21 cellular contexts compared by ENCODE assay signal in the genomic region with DNA sequence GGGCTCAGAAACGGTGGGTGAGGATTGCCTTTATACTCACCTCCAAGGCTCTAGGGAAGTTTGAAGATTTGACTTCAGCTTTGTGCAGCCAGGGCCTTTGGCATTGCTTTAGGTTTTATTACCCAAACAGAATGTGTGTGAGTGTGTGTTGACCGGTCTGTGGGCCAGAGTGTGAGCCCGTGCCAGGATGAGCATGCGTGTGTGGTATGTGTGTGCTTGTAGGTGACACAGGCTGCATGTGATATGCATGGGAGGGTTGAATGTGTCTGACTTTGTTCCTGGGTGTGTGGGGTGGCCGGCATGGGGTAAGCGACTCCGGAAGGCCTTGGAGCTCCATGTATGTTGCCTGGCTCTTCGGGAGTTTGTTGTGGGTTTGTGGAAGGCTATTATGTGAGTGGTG.
DNase-seq lines count a peak whose midpoint lies in the region; FAIRE-seq and TF ChIP-seq lines count a peak whose summit lies in the region.
"Had no signal": no experiment of that assay in that cellular context is flagged by ENCODE, and none has a peak within 500 bp of the region (broad histone marks: within the 10 kb centered on the region; RNA-seq: fewer than 3 reads in every experiment).

No MANE protein-coding gene starts in this region.

- H2BK12ac ChIP-seq in H1 (ENCODE audit: low read depth, low read length): no peak overlapping the region

- H4K5ac ChIP-seq in H1 (ENCODE audit: insufficient read length, low read depth, low read length): no peak overlapping the region

- no peak overlapping the region for H3K18ac ChIP-seq in H1 (ENCODE audit: extremely low read depth, low read length)

- no peak overlapping the region for H3K9ac ChIP-seq in H1 (replicated peaks in 1 of 4; ENCODE audit: extremely low read depth in 1 of 4, low read depth in 3 of 4, low read length in 3 of 4)

- no peak overlapping the region for H3K4me3 ChIP-seq in H1 (ENCODE audit: extremely low read depth in 1 of 4, insufficient read depth in 2 of 4, low read depth in 3 of 4, low read length in 4 of 4)
- H3K4me3 ChIP-seq: K562, MG63, Peyer's patch, SJCRH30 had no signal

- no peak for TF ChIP-seq RAD21 in H1 (IDR thresholded peaks at IDR 0.05 in 1 of 2, conservative IDR thresholded peaks at IDR 0.05 in 1 of 2; ENCODE audit: low read depth in 2 of 2, low read length in 2 of 2)

- no peak for FAIRE-seq in H1 (lab: Jason Lieb, UNC)
- FAIRE-seq: H54, HepG2 had no signal

- H2AFZ ChIP-seq in H1 (ENCODE audit: low read length): no peak overlapping the region

- H3K23me2 ChIP-seq in H1 (ENCODE audit: low read depth, low read length): peaks cover under 1% of the 10 kb centered on the region; the same call in 1 of the 2 replicates

- no peak overlapping the region for H3K56ac ChIP-seq in H1 (replicated peaks; ENCODE audit: insufficient read length, low read depth, low read length)

- CTCF ChIA-PET in H1 (lab: Charles Lee; ENCODE audit: partially characterized antibody): interaction anchor here (0.9 to 2.0 kb wide), 7 partner anchors 10 to 149 kb away, joined by 3 to 12 read pairs (median 4); no protein-coding TSS in a partner anchor

- H3K4ac ChIP-seq in H1 (replicated peaks; ENCODE audit: insufficient read length, low read depth, low read length): no peak overlapping the region

- no peaks in the 10 kb centered on the region for H3K36me3 ChIP-seq in H1 (ENCODE audit: control insufficient read depth in 2 of 4, insufficient read depth in 4 of 4, low read length in 3 of 4)
- H3K36me3 ChIP-seq: MG63, Peyer's patch, SJCRH30 had no signal

- no peak for TF ChIP-seq CTCF in H1 (IDR thresholded peaks at IDR 0.05; ENCODE audit: control extremely low read depth in 1 of 3, insufficient read depth in 1 of 3, low read depth in 1 of 3, low read length in 3 of 3)

- peaks cover 9 to 14% (median 12%) of the 10 kb centered on the region in 4 experiments for H3K27me3 ChIP-seq in H1 (replicated peaks in 1 of 4; ENCODE audit: control insufficient read depth in 3 of 4, extremely low read depth in 1 of 4, insufficient read depth in 3 of 4, low read length in 3 of 4)
- H3K27me3 ChIP-seq: MG63, SJCRH30 had no signal

- no peak overlapping the region for H4K8ac ChIP-seq in H1 (ENCODE audit: extremely low read depth, insufficient read depth, low read length)

- no peak for TF ChIP-seq EP300 in H1 (IDR thresholded peaks at IDR 0.05; ENCODE audit: borderline replicate concordance in 1 of 2, low read depth in 2 of 2, low read length in 2 of 2)

- H3K27ac ChIP-seq in H1 (ENCODE audit: low read depth, low read length): no peak overlapping the region
- H3K27ac ChIP-seq: C4-2B, Peyer's patch, SJCRH30 had no signal

- H3K23ac ChIP-seq in H1 (ENCODE audit: insufficient read length): no peak overlapping the region

- no peaks in the 10 kb centered on the region for H4K20me1 ChIP-seq in H1 (replicated peaks in 1 of 2; ENCODE audit: control insufficient read depth in 1 of 2, insufficient read depth in 2 of 2, low read length in 2 of 2)

- H3K79me1 ChIP-seq in H1 (ENCODE audit: low read depth, low read length): no peaks in the 10 kb centered on the region

- 0 out of 2 replicates have a peak overlapping the region, but pooled peaks have one; percentile 80 for H2BK20ac ChIP-seq in H1 (ENCODE audit: low read length)

- H4K91ac ChIP-seq in H1 (replicated peaks; ENCODE audit: insufficient read length, low read length): no peak overlapping the region

- H2AK5ac ChIP-seq in H1 (ENCODE audit: low read depth, low read length): 0 out of 2 replicates have a peak overlapping the region, but pooled peaks have one; percentile 53

- H3K79me2 ChIP-seq in H1 (ENCODE audit: control insufficient read depth in 1 of 2, insufficient read depth in 2 of 2, low read length in 2 of 2): no peaks in the 10 kb centered on the region

- H3K9me3 ChIP-seq in H1 (ENCODE audit: insufficient read depth in 2 of 2, low read depth in 1 of 2, low read length in 1 of 2): peaks cover 11 to 16% of the 10 kb centered on the region in 2 experiments

- peaks cover 0 to 3% (median 0%) of the 10 kb centered on the region in 4 experiments; a peak in 1 of 7 replicates for H3K4me1 ChIP-seq in H1 (replicated peaks in 1 of 4; ENCODE audit: control insufficient read depth in 3 of 4, insufficient read depth in 4 of 4, low read length in 3 of 4)
- H3K4me1 ChIP-seq: Peyer's patch had no signal

- H2BK5ac ChIP-seq in H1 (ENCODE audit: low read depth, low read length): no peak overlapping the region

- H2BK120ac ChIP-seq in H1 (replicated peaks; ENCODE audit: low read depth, low read length): no peak overlapping the region

- WGBS in H1 (ENCODE audit: extremely low coverage in 1 of 2, insufficient coverage in 1 of 2, insufficient read length in 1 of 2, insufficient replicate concordance in 2 of 2, low coverage in 1 of 2, low lambda C conversion rate in 2 of 2, missing lambda C conversion rate in 1 of 2), 2 experiments: 87% methylated on average over 8 of the region's 8 CpGs; no CpG with 5 or more reads in 1 of the 2 experiments

- no peak overlapping the region for H2BK15ac ChIP-seq in H1 (ENCODE audit: low read length)

- H3K4me2 ChIP-seq in H1 (ENCODE audit: insufficient read depth in 1 of 2, low read depth in 2 of 2, low read length in 2 of 2): no peak overlapping the region

- no peak overlapping the region for H3K14ac ChIP-seq in H1 (ENCODE audit: insufficient read length)

- no peak for TF ChIP-seq POLR2A in H1 (IDR thresholded peaks at IDR 0.05; ENCODE audit: control extremely low read depth in 1 of 2, low read depth in 2 of 2, low read length in 2 of 2)

- DNase-seq in activated CD8-positive, alpha-beta memory T cell treated with anti-CD3 and anti-CD28 coated beads for 24 hours: peak; percentile 15
- DNase-seq in activated CD8-positive, alpha-beta memory T cell treated with anti-CD3 and anti-CD28 coated beads, Interleukin-2, amount 50 U/mL, for 48 hours: no peak
- no peak for DNase-seq in H1 (ENCODE audit: low read depth in 1 of 2, low spot score in 2 of 2)
- peak; percentile 1 for DNase-seq in mucosa of gallbladder (ENCODE audit: low spot score)
- DNase-seq in NCI-H146 (lab: John Stamatoyannopoulos, UW): no peak
- no peak for DNase-seq in NCI-H1436 (lab: John Stamatoyannopoulos, UW)
- no peak for DNase-seq in NCI-H226
- DNase-seq: 8988T; CD8-positive, alpha-beta memory T cell; GF-D8; MG63; NCI-H1417; NCI-H187 treated with DMSO at 0.1 percent for 48 hours; NCI-H510A treated with DMSO at 0.1 percent for 48 hours; NCI-H748 treated with DMSO at 0.1 percent for 48 hours had no signal

- POLR2A ChIA-PET in H1 (lab: Charles Lee; ENCODE audit: partially characterized antibody): no interaction called here

TF ChIP-seq in H1, 55 proteins besides CTCF, POLR2A, EP300 and RAD21:
- no peak for TF ChIP-seq SP2 (IDR thresholded peaks at IDR 0.05; ENCODE audit: low read length)
- TF ChIP-seq, protein P1, sequence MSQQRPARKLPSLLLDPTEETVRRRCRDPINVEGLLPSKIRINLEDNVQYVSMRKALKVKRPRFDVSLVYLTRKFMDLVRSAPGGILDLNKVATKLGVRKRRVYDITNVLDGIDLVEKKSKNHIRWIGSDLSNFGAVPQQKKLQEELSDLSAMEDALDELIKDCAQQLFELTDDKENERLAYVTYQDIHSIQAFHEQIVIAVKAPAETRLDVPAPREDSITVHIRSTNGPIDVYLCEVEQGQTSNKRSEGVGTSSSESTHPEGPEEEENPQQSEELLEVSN (IDR thresholded peaks at IDR 0.05): no peak

Comparison
In these comparisons a context has a peak if more than half of its experiments do, and no peak if none do; other contexts are left out.
1. DNase-seq: peak in activated CD8-positive, alpha-beta memory T cell treated with anti-CD3 and anti-CD28 coated beads for 24 hours (single experiment) and mucosa of gallbladder (single experiment); none in activated CD8-positive, alpha-beta memory T cell treated with anti-CD3 and anti-CD28 coated beads, Interleukin-2, amount 50 U/mL, for 48 hours (single experiment), H1 (0 of 2), NCI-H146 (single experiment), NCI-H1436 (single experiment) and NCI-H226 (single experiment).